In genomic region chr5:54761213-54761701, GRCh38 we compare ENCODE assay signal across 11 cellular contexts.
A peak's percentile ranks its signal among the peaks of the same experiment; 100 is the strongest.
DNase-seq lines count a peak whose midpoint lies in the region; ATAC-seq and TF ChIP-seq lines count a peak whose summit lies in the region.
"Had no signal": no experiment of that assay in that cellular context is flagged by ENCODE, and none has a peak within 500 bp of the region (broad histone marks: within the 10 kb centered on the region; RNA-seq: fewer than 3 reads in every experiment).

No MANE protein-coding gene starts in this region.

- TF ChIP-seq CTCF in gastroesophageal sphincter (IDR thresholded peaks at IDR 0.05) (no peak), sigmoid colon (IDR thresholded peaks at IDR 0.05) (no peak)

- H3K4me1 ChIP-seq in gastroesophageal sphincter (no peaks in the 10 kb centered on the region), sigmoid colon (peaks cover 0 to 34% (median 10%) of the 10 kb centered on the region in 4 donors)

- H3K9me3 ChIP-seq in gastroesophageal sphincter, result no peaks in the 10 kb centered on the region
- no peaks in the 10 kb centered on the region for H3K9me3 ChIP-seq in sigmoid colon

- TF ChIP-seq POLR2A in gastroesophageal sphincter (IDR thresholded peaks at IDR 0.05), result no peak
- TF ChIP-seq POLR2A in sigmoid colon (IDR thresholded peaks at IDR 0.05), result no peak

- 30 to 31% methylated on average over 2 of the region's 2 CpGs for WGBS in gastroesophageal sphincter (ENCODE audit: low coverage in 1 of 2), 2 donors
- WGBS in sigmoid colon, 2 donors, result 75 to 80% methylated on average over 2 of the region's 2 CpGs

- no peaks in the 10 kb centered on the region for H3K36me3 ChIP-seq in gastroesophageal sphincter
- no peaks in the 10 kb centered on the region for H3K36me3 ChIP-seq in sigmoid colon

- H3K27ac ChIP-seq in gastroesophageal sphincter (no peak overlapping the region), sigmoid colon (peak overlapping the region in 1 of 4 donors; percentile 36)

- TF ChIP-seq EP300 in gastroesophageal sphincter (IDR thresholded peaks at IDR 0.05), result no peak
- no peak for TF ChIP-seq EP300 in sigmoid colon (IDR thresholded peaks at IDR 0.05)

- intact Hi-C loops in sigmoid colon (cut with DNase I), result no loop called here

- DNase-seq in GM03348 (ENCODE audit: low spot score) (peak; percentile 79), amniotic epithelial cell (ENCODE audit: low read depth) (peak; percentile 94), sigmoid colon (peak; percentile 79), SW480 (ENCODE audit: low spot score) (no peak), HK-2 (ENCODE audit: unreplicated experiment) (no peak)
- no peak for DNase-seq in activated T-cell treated with anti-CD3 and anti-CD28 coated beads, Interleukin-2, amount 50 U/mL, for 1 hour
- DNase-seq: activated naive CD4-positive, alpha-beta T cell; RPMI8226 had no signal

- no peak overlapping the region for H3K4me3 ChIP-seq in gastroesophageal sphincter
- no peak overlapping the region for H3K4me3 ChIP-seq in sigmoid colon

- ATAC-seq in gastroesophageal sphincter (peak; percentile 88), GM18517 (IDR thresholded peaks at IDR 0.05; ENCODE audit: unreplicated experiment) (no peak)
- ATAC-seq: activated CD4-positive, CD25-positive, alpha-beta regulatory T cell treated with anti-CD3 and anti-CD28 coated beads, Interleukin-2, amount 50 U/mL, for 24 hours had no signal

- H3K27me3 ChIP-seq in gastroesophageal sphincter, result no peaks in the 10 kb centered on the region
- H3K27me3 ChIP-seq in sigmoid colon, result no peaks in the 10 kb centered on the region

Comparison
In these comparisons a context has a peak if more than half of its experiments do, and no peak if none do; other contexts are left out.
1. DNase-seq: peak in GM03348 (single experiment), amniotic epithelial cell (single experiment) and sigmoid colon (single experiment); none in SW480 (single experiment), HK-2 (single experiment) and activated T-cell treated with anti-CD3 and anti-CD28 coated beads, Interleukin-2, amount 50 U/mL, for 1 hour (single experiment).